1 cellular context compared by ENCODE assay signal in the genomic region with DNA sequence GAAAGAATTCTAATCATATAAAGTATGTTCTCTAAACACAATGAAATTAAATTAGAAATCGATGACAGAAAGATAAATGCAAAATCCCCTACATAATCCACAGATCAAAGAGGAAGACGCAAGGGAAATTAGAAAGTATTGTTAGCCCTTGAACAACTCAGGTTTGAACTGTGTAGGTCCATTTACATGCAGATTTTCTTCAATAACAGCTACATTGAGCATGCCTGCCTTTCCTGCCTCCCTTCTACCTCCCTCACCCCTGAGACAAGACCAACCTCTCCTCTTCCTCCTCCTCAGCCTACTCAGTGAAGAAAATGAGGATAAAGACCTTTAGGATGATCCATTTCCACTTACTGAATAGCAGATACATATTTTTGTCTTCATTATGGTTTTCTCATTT.
TF ChIP-seq lines count a peak whose summit lies in the region.

No MANE protein-coding gene starts in this region.

TF ChIP-seq in WTC11, 78 proteins besides CTCF, POLR2A, EP300 and RAD21 (continued from another document):
- no peak for TF ChIP-seq STAT6 (CRISPR knock-in tag; conservative IDR thresholded peaks at IDR 0.05; ENCODE audit: low read depth)
- no peak for TF ChIP-seq MYBL2 (CRISPR knock-in tag; IDR thresholded peaks at IDR 0.05)
- no peak for TF ChIP-seq AR (CRISPR knock-in tag; IDR thresholded peaks at IDR 0.05)
- TF ChIP-seq, protein P1, sequence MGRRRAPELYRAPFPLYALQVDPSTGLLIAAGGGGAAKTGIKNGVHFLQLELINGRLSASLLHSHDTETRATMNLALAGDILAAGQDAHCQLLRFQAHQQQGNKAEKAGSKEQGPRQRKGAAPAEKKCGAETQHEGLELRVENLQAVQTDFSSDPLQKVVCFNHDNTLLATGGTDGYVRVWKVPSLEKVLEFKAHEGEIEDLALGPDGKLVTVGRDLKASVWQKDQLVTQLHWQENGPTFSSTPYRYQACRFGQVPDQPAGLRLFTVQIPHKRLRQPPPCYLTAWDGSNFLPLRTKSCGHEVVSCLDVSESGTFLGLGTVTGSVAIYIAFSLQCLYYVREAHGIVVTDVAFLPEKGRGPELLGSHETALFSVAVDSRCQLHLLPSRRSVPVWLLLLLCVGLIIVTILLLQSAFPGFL (CRISPR knock-in tag; IDR thresholded peaks at IDR 0.05; ENCODE audit: borderline replicate concordance) = no peak
- TF ChIP-seq, protein P2, sequence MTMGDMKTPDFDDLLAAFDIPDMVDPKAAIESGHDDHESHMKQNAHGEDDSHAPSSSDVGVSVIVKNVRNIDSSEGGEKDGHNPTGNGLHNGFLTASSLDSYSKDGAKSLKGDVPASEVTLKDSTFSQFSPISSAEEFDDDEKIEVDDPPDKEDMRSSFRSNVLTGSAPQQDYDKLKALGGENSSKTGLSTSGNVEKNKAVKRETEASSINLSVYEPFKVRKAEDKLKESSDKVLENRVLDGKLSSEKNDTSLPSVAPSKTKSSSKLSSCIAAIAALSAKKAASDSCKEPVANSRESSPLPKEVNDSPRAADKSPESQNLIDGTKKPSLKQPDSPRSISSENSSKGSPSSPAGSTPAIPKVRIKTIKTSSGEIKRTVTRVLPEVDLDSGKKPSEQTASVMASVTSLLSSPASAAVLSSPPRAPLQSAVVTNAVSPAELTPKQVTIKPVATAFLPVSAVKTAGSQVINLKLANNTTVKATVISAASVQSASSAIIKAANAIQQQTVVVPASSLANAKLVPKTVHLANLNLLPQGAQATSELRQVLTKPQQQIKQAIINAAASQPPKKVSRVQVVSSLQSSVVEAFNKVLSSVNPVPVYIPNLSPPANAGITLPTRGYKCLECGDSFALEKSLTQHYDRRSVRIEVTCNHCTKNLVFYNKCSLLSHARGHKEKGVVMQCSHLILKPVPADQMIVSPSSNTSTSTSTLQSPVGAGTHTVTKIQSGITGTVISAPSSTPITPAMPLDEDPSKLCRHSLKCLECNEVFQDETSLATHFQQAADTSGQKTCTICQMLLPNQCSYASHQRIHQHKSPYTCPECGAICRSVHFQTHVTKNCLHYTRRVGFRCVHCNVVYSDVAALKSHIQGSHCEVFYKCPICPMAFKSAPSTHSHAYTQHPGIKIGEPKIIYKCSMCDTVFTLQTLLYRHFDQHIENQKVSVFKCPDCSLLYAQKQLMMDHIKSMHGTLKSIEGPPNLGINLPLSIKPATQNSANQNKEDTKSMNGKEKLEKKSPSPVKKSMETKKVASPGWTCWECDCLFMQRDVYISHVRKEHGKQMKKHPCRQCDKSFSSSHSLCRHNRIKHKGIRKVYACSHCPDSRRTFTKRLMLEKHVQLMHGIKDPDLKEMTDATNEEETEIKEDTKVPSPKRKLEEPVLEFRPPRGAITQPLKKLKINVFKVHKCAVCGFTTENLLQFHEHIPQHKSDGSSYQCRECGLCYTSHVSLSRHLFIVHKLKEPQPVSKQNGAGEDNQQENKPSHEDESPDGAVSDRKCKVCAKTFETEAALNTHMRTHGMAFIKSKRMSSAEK (CRISPR knock-in tag; IDR thresholded peaks at IDR 0.05; ENCODE audit: borderline replicate concordance) = no peak
- no peak for TF ChIP-seq ZNF317 (CRISPR knock-in tag; IDR thresholded peaks at IDR 0.05; ENCODE audit: borderline replicate concordance, low read depth)
- TF ChIP-seq ZNF512 (CRISPR knock-in tag; IDR thresholded peaks at IDR 0.05; ENCODE audit: borderline replicate concordance) = no peak
- TF ChIP-seq SP1 (CRISPR knock-in tag; conservative IDR thresholded peaks at IDR 0.05) = no peak
- no peak for TF ChIP-seq ZNF396 (CRISPR knock-in tag; IDR thresholded peaks at IDR 0.05; ENCODE audit: borderline replicate concordance)
- no peak for TF ChIP-seq ATF1 (CRISPR knock-in tag; IDR thresholded peaks at IDR 0.05)
- TF ChIP-seq, protein P3, sequence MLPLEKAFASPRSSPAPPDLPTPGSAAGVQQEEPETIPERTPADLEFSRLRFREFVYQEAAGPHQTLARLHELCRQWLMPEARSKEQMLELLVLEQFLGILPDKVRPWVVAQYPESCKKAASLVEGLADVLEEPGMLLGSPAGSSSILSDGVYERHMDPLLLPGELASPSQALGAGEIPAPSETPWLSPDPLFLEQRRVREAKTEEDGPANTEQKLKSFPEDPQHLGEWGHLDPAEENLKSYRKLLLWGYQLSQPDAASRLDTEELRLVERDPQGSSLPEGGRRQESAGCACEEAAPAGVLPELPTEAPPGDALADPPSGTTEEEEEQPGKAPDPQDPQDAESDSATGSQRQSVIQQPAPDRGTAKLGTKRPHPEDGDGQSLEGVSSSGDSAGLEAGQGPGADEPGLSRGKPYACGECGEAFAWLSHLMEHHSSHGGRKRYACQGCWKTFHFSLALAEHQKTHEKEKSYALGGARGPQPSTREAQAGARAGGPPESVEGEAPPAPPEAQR (CRISPR knock-in tag; IDR thresholded peaks at IDR 0.05) = no peak
- TF ChIP-seq ZNF281 (CRISPR knock-in tag; IDR thresholded peaks at IDR 0.05) = no peak
- TF ChIP-seq CREM (CRISPR knock-in tag; IDR thresholded peaks at IDR 0.05) = no peak
- TF ChIP-seq SMAD3 (CRISPR knock-in tag; IDR thresholded peaks at IDR 0.05; ENCODE audit: borderline replicate concordance) = no peak
- TF ChIP-seq, protein P4, sequence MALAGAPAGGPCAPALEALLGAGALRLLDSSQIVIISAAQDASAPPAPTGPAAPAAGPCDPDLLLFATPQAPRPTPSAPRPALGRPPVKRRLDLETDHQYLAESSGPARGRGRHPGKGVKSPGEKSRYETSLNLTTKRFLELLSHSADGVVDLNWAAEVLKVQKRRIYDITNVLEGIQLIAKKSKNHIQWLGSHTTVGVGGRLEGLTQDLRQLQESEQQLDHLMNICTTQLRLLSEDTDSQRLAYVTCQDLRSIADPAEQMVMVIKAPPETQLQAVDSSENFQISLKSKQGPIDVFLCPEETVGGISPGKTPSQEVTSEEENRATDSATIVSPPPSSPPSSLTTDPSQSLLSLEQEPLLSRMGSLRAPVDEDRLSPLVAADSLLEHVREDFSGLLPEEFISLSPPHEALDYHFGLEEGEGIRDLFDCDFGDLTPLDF (CRISPR knock-in tag; IDR thresholded peaks at IDR 0.05) = no peak
TF ChIP-seq in WTC11: peak in this region for 0.
